ENCODE assay signal across 22 cellular contexts in genomic region chr2:65539633-65540032, GRCh38.
DNase-seq lines count a peak whose midpoint lies in the region; TF ChIP-seq lines count a peak whose summit lies in the region.
"Had no signal": no experiment of that assay in that cellular context is flagged by ENCODE, and none has a peak within 500 bp of the region (broad histone marks: within the 10 kb centered on the region; RNA-seq: fewer than 3 reads in every experiment).

No MANE protein-coding gene starts in this region.

- no peaks in the 10 kb centered on the region for H4K20me1 ChIP-seq in SK-N-SH (ENCODE audit: insufficient read depth)

- no peaks in the 10 kb centered on the region for H3K4me1 Mint-ChIP-seq in activated T-cell treated with anti-CD3 and anti-CD28 coated beads, Interleukin-2, amount 50 U/mL, for 24 hours (ENCODE audit: low read depth)
- H3K4me1 Mint-ChIP-seq: naive thymus-derived CD4-positive, alpha-beta T cell had no signal

- peak overlapping the region; percentile 48 for H3K18ac ChIP-seq in neuronal stem cell (ENCODE audit: low read length)

- H3K4me3 ChIP-seq in SK-N-SH (ENCODE audit: low read depth in 2 of 2, low read length in 1 of 2): no peak overlapping the region
- no peak overlapping the region for H3K4me3 ChIP-seq in neuronal stem cell (ENCODE audit: low read length in 2 of 2)
- H3K4me3 ChIP-seq: thoracic aorta had no signal

- H3K9me2 ChIP-seq in SK-N-SH: no peaks in the 10 kb centered on the region

- H3K27ac ChIP-seq in SK-N-SH (ENCODE audit: low read depth in 2 of 2, low read length in 1 of 2): peak overlapping the region in 1 of 2 experiments; percentile 63; a peak in 2 of 4 replicates
- no peak overlapping the region for H3K27ac ChIP-seq in neuronal stem cell (replicated peaks; ENCODE audit: low read length)
- H3K27ac ChIP-seq: KMS-11, thoracic aorta had no signal

- H2BK120ac ChIP-seq in neuronal stem cell (ENCODE audit: low read depth, low read length): no peak overlapping the region

- H2AFZ ChIP-seq in SK-N-SH (ENCODE audit: low read depth) (no peak overlapping the region; the same call in 1 of the 2 replicates), neuronal stem cell (ENCODE audit: low read length) (no peak overlapping the region)

- CTCF ChIA-PET in SK-N-SH (lab: Yijun Ruan, JAX): interaction anchor here (0.7 to 2.2 kb wide), 9 partner anchors 8 to 276 kb away, joined by 3 to 8 read pairs (median 3); no protein-coding TSS in a partner anchor

- no peaks in the 10 kb centered on the region for H3K27me3 Mint-ChIP-seq in activated T-cell treated with anti-CD3 and anti-CD28 coated beads, Interleukin-2, amount 50 U/mL, for 24 hours

- no peak overlapping the region for H4K91ac ChIP-seq in neuronal stem cell (ENCODE audit: low read depth, low read length, poor library complexity)

- no peaks in the 10 kb centered on the region for H3K79me1 ChIP-seq in neuronal stem cell (ENCODE audit: low read depth, low read length)

- H3K4me2 ChIP-seq in SK-N-SH: peak overlapping the region; percentile 32; the same call in 1 of the 2 replicates
- no peak overlapping the region for H3K4me2 ChIP-seq in neuronal stem cell (ENCODE audit: insufficient read depth, low read length, poor library complexity, severe bottlenecking)
- H3K4me2 ChIP-seq: KMS-11 had no signal

- no peak overlapping the region for H2BK12ac ChIP-seq in neuronal stem cell (ENCODE audit: low read length)

- no peak for TF ChIP-seq RAD21 in SK-N-SH (IDR thresholded peaks at IDR 0.05; ENCODE audit: low read length)

- peak overlapping the region; percentile 87 for H3K23ac ChIP-seq in neuronal stem cell (ENCODE audit: low read depth, low read length, poor library complexity)

- POLR2A ChIA-PET in SK-N-SH (lab: Yijun Ruan, JAX): interaction anchor here (0.6 to 1.1 kb wide), 3 partner anchors 63 to 108 kb away, joined by 3 to 7 read pairs (median 4); partner anchors contain the start of gene SPRED2

- no peaks in the 10 kb centered on the region for H3K36me3 Mint-ChIP-seq in activated T-cell treated with anti-CD3 and anti-CD28 coated beads, Interleukin-2, amount 50 U/mL, for 24 hours (ENCODE audit: low read depth)
- H3K36me3 Mint-ChIP-seq: activated CD4-positive, alpha-beta memory T cell treated with anti-CD3 and anti-CD28 coated beads for 36 hours; CD14-positive monocyte; naive thymus-derived CD4-positive, alpha-beta T cell had no signal

- no peak for TF ChIP-seq CTCF in SK-N-SH (IDR thresholded peaks at IDR 0.05)

- no peaks in the 10 kb centered on the region for H3K9me3 Mint-ChIP-seq in activated T-cell treated with anti-CD3 and anti-CD28 coated beads, Interleukin-2, amount 50 U/mL, for 24 hours
- H3K9me3 Mint-ChIP-seq: activated CD4-positive, alpha-beta memory T cell treated with anti-CD3 and anti-CD28 coated beads for 36 hours; naive thymus-derived CD4-positive, alpha-beta T cell had no signal

- H3K9ac ChIP-seq in SK-N-SH (no peak overlapping the region), neuronal stem cell (ENCODE audit: low read depth, low read length, poor library complexity) (no peak overlapping the region)
- H3K9ac ChIP-seq: KMS-11 had no signal

- H3K27me3 ChIP-seq in SK-N-SH (ENCODE audit: insufficient read depth): no peaks in the 10 kb centered on the region
- H3K27me3 ChIP-seq in neuronal stem cell (ENCODE audit: control insufficient read depth in 3 of 3, insufficient read depth in 3 of 3, low read depth in 1 of 3, low read length in 3 of 3): no peaks in the 10 kb centered on the region

- peak overlapping the region; percentile 85 for H2BK5ac ChIP-seq in neuronal stem cell (ENCODE audit: low read length)

- H2AK5ac ChIP-seq in neuronal stem cell (ENCODE audit: low read depth, low read length): peak overlapping the region; percentile 33

- H3K14ac ChIP-seq in neuronal stem cell (ENCODE audit: low read length): no peak overlapping the region

- H3K4me1 ChIP-seq in SK-N-SH (ENCODE audit: control insufficient read depth in 1 of 2, insufficient read depth in 2 of 2, low read depth in 1 of 2, low read length in 1 of 2) (peaks cover 3 to 18% of the 10 kb centered on the region in 2 experiments; a peak in 2 of 4 replicates), neuronal stem cell (ENCODE audit: control insufficient read depth in 2 of 2, insufficient read depth in 1 of 2, low read depth in 1 of 2, low read length in 2 of 2) (peaks cover 0 to 4% of the 10 kb centered on the region in 2 donors)

- 40% methylated on average over 4 of the region's 4 CpGs for WGBS in SK-N-SH (ENCODE audit: low lambda C conversion rate)
- WGBS in neuronal stem cell (ENCODE audit: extremely low coverage in 2 of 2, insufficient read length in 2 of 2, insufficient replicate concordance in 1 of 2), 2 donors: no CpG with 5 or more reads among the region's 4 CpGs

- no peaks in the 10 kb centered on the region for H3K79me2 ChIP-seq in SK-N-SH (ENCODE audit: insufficient read depth)

- H3K4me3 Mint-ChIP-seq in activated T-cell treated with anti-CD3 and anti-CD28 coated beads, Interleukin-2, amount 50 U/mL, for 24 hours: no peak overlapping the region
- H3K4me3 Mint-ChIP-seq: activated CD4-positive, alpha-beta memory T cell treated with anti-CD3 and anti-CD28 coated beads for 36 hours; CD14-positive monocyte had no signal

- TF ChIP-seq EP300 in SK-N-SH (IDR thresholded peaks at IDR 0.05; ENCODE audit: borderline replicate concordance in 1 of 2, low read depth in 1 of 2, low read length in 1 of 2): peak in 1 of 2 experiments; percentile 96; a peak in 3 of 4 replicates

- no peak overlapping the region for H3K27ac Mint-ChIP-seq in activated T-cell treated with anti-CD3 and anti-CD28 coated beads, Interleukin-2, amount 50 U/mL, for 24 hours
- H3K27ac Mint-ChIP-seq: activated CD4-positive, alpha-beta memory T cell treated with anti-CD3 and anti-CD28 coated beads for 36 hours; CD14-positive monocyte; naive thymus-derived CD4-positive, alpha-beta T cell had no signal

- H4K8ac ChIP-seq in neuronal stem cell (ENCODE audit: low read depth, low read length): no peak overlapping the region

- H3K36me3 ChIP-seq in SK-N-SH (replicated peaks in 1 of 2; ENCODE audit: control insufficient read depth in 1 of 2, insufficient read depth in 2 of 2, low read length in 1 of 2) (no peaks in the 10 kb centered on the region), neuronal stem cell (replicated peaks in 1 of 2; ENCODE audit: control insufficient read depth in 2 of 2, insufficient read depth in 2 of 2, low read length in 2 of 2) (no peaks in the 10 kb centered on the region)
- H3K36me3 ChIP-seq: thoracic aorta had no signal

- no peak overlapping the region for H2BK15ac ChIP-seq in neuronal stem cell (ENCODE audit: low read length)

- no peak overlapping the region for H3K4ac ChIP-seq in neuronal stem cell (ENCODE audit: low read length)

- no peaks in the 10 kb centered on the region for H3K9me3 ChIP-seq in SK-N-SH
- no peaks in the 10 kb centered on the region for H3K9me3 ChIP-seq in neuronal stem cell (replicated peaks in 1 of 2; ENCODE audit: control insufficient read depth in 2 of 2, insufficient read depth in 1 of 2, low read depth in 1 of 2, low read length in 2 of 2)
- H3K9me3 ChIP-seq: thoracic aorta had no signal

- DNase-seq in NCI-H748 (lab: John Stamatoyannopoulos, UW; ENCODE audit: unreplicated experiment) (peak; percentile 31), NCI-H748 treated with DMSO at 0.1 percent for 48 hours (lab: John Stamatoyannopoulos, UW) (no peak), NCI-H1694 (lab: John Stamatoyannopoulos, UW) (peak; percentile 27), SK-N-SH (peak; percentile 87), neuronal stem cell (ENCODE audit: low spot score) (no peak), dermis blood vessel endothelial cell (no peak)
- no peak for DNase-seq in activated T-cell treated with anti-CD3 and anti-CD28 coated beads, Interleukin-2, amount 50 U/mL, for 48 hours
- no peak for DNase-seq in activated T-cell treated with anti-CD3 and anti-CD28 coated beads, Interleukin-2, amount 50 U/mL, for 24 hours
- DNase-seq: activated CD4-positive, alpha-beta memory T cell treated with anti-CD3 and anti-CD28 coated beads for 36 hours; activated CD4-positive, CD25-positive, alpha-beta regulatory T cell; activated gamma-delta T cell treated with Interleukin-2 at 50 U/mL for 16 hours; GF-D8; HCEC 1CT; mesendoderm; naive thymus-derived CD4-positive, alpha-beta T cell; NCI-H446; RPMI8226; stimulated activated CD4-positive, alpha-beta T cell treated with anti-CD3 and anti-CD28 coated beads, Interleukin-2, amount 100 ng/mL, for 48 hours; stimulated activated naive CD4-positive, alpha-beta T cell had no signal

- no peaks in the 10 kb centered on the region for H3F3A ChIP-seq in SK-N-SH (replicated peaks; ENCODE audit: insufficient read depth)

TF ChIP-seq in SK-N-SH, 30 proteins besides CTCF, POLR2A, EP300 and RAD21 (continues in another document):
- peak; percentile 76; the same call in 1 of the 2 replicates for TF ChIP-seq SIN3A (IDR thresholded peaks at IDR 0.05; ENCODE audit: borderline replicate concordance, low read depth, low read length)
- TF ChIP-seq GABPA (IDR thresholded peaks at IDR 0.05; ENCODE audit: low read depth): no peak
- TF ChIP-seq MAX (IDR thresholded peaks at IDR 0.05; ENCODE audit: low read depth): no peak
- peak; percentile 94 for TF ChIP-seq FOXJ3 (CRISPR knock-in tag; IDR thresholded peaks at IDR 0.05)
- no peak for TF ChIP-seq FOSL2 (IDR thresholded peaks at IDR 0.05; ENCODE audit: borderline replicate concordance, low read depth)
- TF ChIP-seq TAF1 (IDR thresholded peaks at IDR 0.05; ENCODE audit: borderline replicate concordance, low read depth, low read length): no peak

Comparison
In these comparisons a context has a peak if more than half of its experiments do, and no peak if none do; other contexts are left out.
1. DNase-seq: peak in NCI-H748 (single experiment), NCI-H1694 (single experiment) and SK-N-SH (single experiment); none in NCI-H748 treated with DMSO at 0.1 percent for 48 hours (single experiment), neuronal stem cell (single experiment), activated T-cell treated with anti-CD3 and anti-CD28 coated beads, Interleukin-2, amount 50 U/mL, for 48 hours (0 of 2), activated T-cell treated with anti-CD3 and anti-CD28 coated beads, Interleukin-2, amount 50 U/mL, for 24 hours (single experiment) and dermis blood vessel endothelial cell (single experiment).